ENCODE assay signal across 16 cellular contexts in genomic region chr18:46220116-46220515, GRCh38.
DNase-seq lines count a peak whose midpoint lies in the region; ATAC-seq and FAIRE-seq lines count a peak whose summit lies in the region.
"Had no signal": no experiment of that assay in that cellular context is flagged by ENCODE, and none has a peak within 500 bp of the region (broad histone marks: within the 10 kb centered on the region; RNA-seq: fewer than 3 reads in every experiment).

No MANE protein-coding gene starts in this region.

- no peak overlapping the region for H2BK120ac ChIP-seq in trophoblast cell (ENCODE audit: insufficient read depth, low read length, poor library complexity)

- peaks cover 4 to 5% of the 10 kb centered on the region in 2 experiments for H3K36me3 ChIP-seq in trophoblast cell (ENCODE audit: control insufficient read depth in 1 of 2, insufficient read depth in 2 of 2, low read length in 2 of 2)

- H2BK12ac ChIP-seq in trophoblast cell (ENCODE audit: low read length): no peak overlapping the region

- H3K9ac ChIP-seq in trophoblast cell (ENCODE audit: low read length): no peak overlapping the region
- H3K9ac ChIP-seq: KMS-11 had no signal

- H2BK5ac ChIP-seq in trophoblast cell (ENCODE audit: low read depth, low read length, poor library complexity): no peak overlapping the region

- H2AK5ac ChIP-seq in trophoblast cell (ENCODE audit: low read length): no peak overlapping the region

- no peak overlapping the region for H3K14ac ChIP-seq in trophoblast cell (ENCODE audit: low read length)

- H3K4me3 ChIP-seq in trophoblast cell (ENCODE audit: low read depth, low read length): no peak overlapping the region

- no peak overlapping the region for H3K23ac ChIP-seq in trophoblast cell (ENCODE audit: low read length)

- no peaks in the 10 kb centered on the region for H3K79me1 ChIP-seq in trophoblast cell (ENCODE audit: low read length)

- no peak overlapping the region for H3K18ac ChIP-seq in trophoblast cell (ENCODE audit: low read length)

- no peaks in the 10 kb centered on the region for H3K9me3 ChIP-seq in trophoblast cell (ENCODE audit: insufficient read depth, low read depth, low read length)

- no peaks in the 10 kb centered on the region for H3K79me2 ChIP-seq in trophoblast cell (ENCODE audit: control insufficient read depth, insufficient read depth, low read length, poor library complexity)

- H4K12ac ChIP-seq in trophoblast cell (ENCODE audit: low read depth, low read length): no peak overlapping the region

- H3K4me2 ChIP-seq in trophoblast cell (ENCODE audit: low read length): no peak overlapping the region
- H3K4me2 ChIP-seq: KMS-11 had no signal

- H3K4ac ChIP-seq in trophoblast cell (ENCODE audit: low read depth, low read length): no peak overlapping the region

- no peak overlapping the region for H4K8ac ChIP-seq in trophoblast cell (ENCODE audit: low read depth, low read length)

- H3K27ac ChIP-seq in trophoblast cell (ENCODE audit: low read depth, low read length): no peak overlapping the region
- H3K27ac ChIP-seq: KMS-11 had no signal

- H3K4me1 ChIP-seq in trophoblast cell (ENCODE audit: control insufficient read depth in 1 of 2, insufficient read depth in 2 of 2, low read length in 2 of 2): no peaks in the 10 kb centered on the region

- no CpG with 5 or more reads among the region's 3 CpGs for WGBS in trophoblast cell (ENCODE audit: extremely low coverage, insufficient coverage, insufficient read length)

- peak; percentile 35 for ATAC-seq in esophagus mucosa
- no peak for ATAC-seq in HG02884 (IDR thresholded peaks at IDR 0.05; ENCODE audit: unreplicated experiment)
- ATAC-seq: effector memory CD8-positive, alpha-beta T cell; stimulated activated naive CD8-positive, alpha-beta T cell treated with anti-CD3 and anti-CD28 coated beads, Interleukin-15, amount 100 ng/mL, for 72 hours had no signal

- no peak overlapping the region for H2AFZ ChIP-seq in trophoblast cell (ENCODE audit: insufficient read depth, low read length, poor library complexity)

- no peaks in the 10 kb centered on the region for H3K27me3 ChIP-seq in trophoblast cell (ENCODE audit: insufficient read depth, low read length)

- no peak overlapping the region for H4K91ac ChIP-seq in trophoblast cell (ENCODE audit: low read depth, low read length)

- DNase-seq in GM04503 (ENCODE audit: low read depth): peak; percentile 28
- peak; percentile 32 for DNase-seq in RCC 7860 (ENCODE audit: low spot score)
- DNase-seq in trophoblast cell: peak; percentile 43 to 64
- no peak for DNase-seq in Kasumi-1 (lab: John Stamatoyannopoulos, UW)
- no peak for DNase-seq in SK-N-DZ (ENCODE audit: low spot score)
- no peak for DNase-seq in activated CD4-positive, alpha-beta T cell treated with anti-CD3 and anti-CD28 coated beads, Interleukin-2, amount 50 U/mL, for 1 hour
- DNase-seq: activated CD4-positive, alpha-beta T cell treated with anti-CD3 and anti-CD28 coated beads, Interleukin-2, amount 10 ng/mL, durations not matched to agents 24 days and 14 days; CD4-positive, alpha-beta T cell; effector memory CD8-positive, alpha-beta T cell; hypothalamus; NCI-H1694; NCI-H510A treated with DMSO at 0.1 percent for 48 hours; stimulated activated naive CD8-positive, alpha-beta T cell treated with anti-CD3 and anti-CD28 coated beads, Interleukin-15, amount 100 ng/mL, for 72 hours had no signal

- FAIRE-seq in RCC 7860 (lab: Jason Lieb, UNC): peak; percentile 74

Comparison
In these comparisons a context has a peak if more than half of its experiments do, and no peak if none do; other contexts are left out.
1. DNase-seq: peak in GM04503 (single experiment), RCC 7860 (single experiment) and trophoblast cell (2 of 2); none in Kasumi-1 (0 of 2), SK-N-DZ (single experiment) and activated CD4-positive, alpha-beta T cell treated with anti-CD3 and anti-CD28 coated beads, Interleukin-2, amount 50 U/mL, for 1 hour (single experiment).